In genomic region chr1:2585318-2586092, GRCh38 we compare ENCODE assay signal across 8 cellular contexts. TPM values are rescaled to one million over a fixed set of nuclear protein-coding genes. Genes with fewer than 3 reads are reported as not detected.
DNase-seq lines count a peak whose midpoint lies in the region; ATAC-seq and TF ChIP-seq lines count a peak whose summit lies in the region.

No MANE protein-coding gene starts in this region.

- ATAC-seq in HG02759 (IDR thresholded peaks at IDR 0.05; ENCODE audit: unreplicated experiment) (peak; percentile 38), mucosa of descending colon (peak; percentile 50)

- peaks cover 2% of the 10 kb centered on the region for H3K36me3 ChIP-seq in mucosa of descending colon (ENCODE audit: low read depth)

- H3K4me3 ChIP-seq in GM12864 (ENCODE audit: low read depth, low read length), result peak overlapping the region; percentile 67
- peak overlapping the region; percentile 74 for H3K4me3 ChIP-seq in epithelial cell of esophagus (ENCODE audit: low read length)
- H3K4me3 ChIP-seq in mucosa of descending colon, result peak overlapping the region; percentile 72

- TF ChIP-seq CTCF in GM12864 (IDR thresholded peaks at IDR 0.05; ENCODE audit: low read depth, low read length, missing control alignments), result no peak
- TF ChIP-seq CTCF in epithelial cell of esophagus (IDR thresholded peaks at IDR 0.05; ENCODE audit: insufficient read depth, low read depth, low read length, missing control alignments), result no peak
- no peak for TF ChIP-seq CTCF in mucosa of descending colon (IDR thresholded peaks at IDR 0.05)

- peak; percentile 49 for DNase-seq in GM12864 (ENCODE audit: low read depth)
- DNase-seq in NOMO-1 (lab: John Stamatoyannopoulos, UW; ENCODE audit: unreplicated experiment in 2 of 2), result peak; percentile 82 to 88
- peak; percentile 65 for DNase-seq in activated CD8-positive, alpha-beta memory T cell treated with anti-CD3 and anti-CD28 coated beads, Interleukin-2, amount 50 U/mL, for 4 hours
- peak; percentile 31 for DNase-seq in epithelial cell of esophagus (ENCODE audit: low read depth)
- peak; percentile 85 to 90 (median 87) for DNase-seq in mucosa of descending colon
- DNase-seq in stimulated activated CD8-positive, alpha-beta memory T cell treated with anti-CD3 and anti-CD28 coated beads, Interleukin-7, amount 100 ng/mL, for 24 hours (ENCODE audit: low read depth), result peak; percentile 30
- DNase-seq in NCI-H2081 treated with DMSO at 0.1 percent for 48 hours (lab: John Stamatoyannopoulos, UW), result no peak

- no peaks in the 10 kb centered on the region for H3K9me3 ChIP-seq in mucosa of descending colon

- H3K4me1 ChIP-seq in mucosa of descending colon (ENCODE audit: low read depth), result peaks cover 24% of the 10 kb centered on the region

- intact Hi-C loops in mucosa of descending colon (cut with DNase I, micrococcal nuclease), result no loop called here

RNA-seq across cellular contexts. Expression of gene PRXL2B, which starts 1.1 kb away (rescaled TPM):
- total RNA-seq in mucosa of descending colon, result 10 to 100 TPM; 45.2 to 65.5 (median 48.3) TPM

RNA-seq across cellular contexts. Expression of gene TNFRSF14, which starts 29.3 kb away (rescaled TPM):
- 100 to 1,000 TPM; 143 to 206 (median 146) TPM for total RNA-seq in mucosa of descending colon

RNA-seq across cellular contexts. Expression of gene MMEL1, which starts 47.3 kb away (rescaled TPM):
- 10 to 100 TPM in 1 of 3 donors, 1 to 10 TPM in 2; 4.2 to 10.9 (median 9.4) TPM for total RNA-seq in mucosa of descending colon

RNA-seq across cellular contexts. Expression of gene HES5, which starts 55.4 kb away (rescaled TPM):
- total RNA-seq in mucosa of descending colon, result 1 to 10 TPM; 1.3 to 7.8 (median 1.6) TPM

RNA-seq across cellular contexts. Expression of gene PANK4, which starts 59.1 kb away (rescaled TPM):
- 10 to 100 TPM; 28.1 to 51.6 (median 44.7) TPM for total RNA-seq in mucosa of descending colon
